Comparison of ENCODE assay signal across 22 cellular contexts in genomic region chr16:72836181-72836580, GRCh38.
DNase-seq lines count a peak whose midpoint lies in the region; ATAC-seq, FAIRE-seq and TF ChIP-seq lines count a peak whose summit lies in the region.
"Had no signal": no experiment of that assay in that cellular context is flagged by ENCODE, and none has a peak within 500 bp of the region (broad histone marks: within the 10 kb centered on the region; RNA-seq: fewer than 3 reads in every experiment).

No MANE protein-coding gene starts in this region.

- 59% methylated on average over 7 of the region's 7 CpGs for WGBS in body of pancreas, 2 donors
- WGBS in liver = 44% methylated on average over 7 of the region's 7 CpGs
- 53 to 57% methylated on average over 7 of the region's 7 CpGs for WGBS in pancreas, 2 donors

- DNase-seq in body of pancreas = peak in 3 of 4 donors; percentile 30 to 59 (median 50)
- no peak for DNase-seq in pancreas
- DNase-seq in ACHN = no peak
- DNase-seq in glomerular visceral epithelial cell (ENCODE audit: extremely low spot score) = no peak
- DNase-seq in C1 segment of cervical spinal cord (lab: John Stamatoyannopoulos, UW) = no peak
- DNase-seq: CD4-positive, CD25-positive, alpha-beta regulatory T cell; NCI-H1092 treated with DMSO at 0.1 percent for 48 hours; NCI-H1436; NCI-H187; NCI-H2081 treated with DMSO at 0.1 percent for 48 hours; NCI-H2171; NCI-H345; NCI-H748 treated with DMSO at 0.1 percent for 48 hours; NK-92 treated with Interleukin-12 subunit alpha and Interleukin-12 subunit beta, amount 100 ng/mL, for 24 hours; PC-3; T-cell had no signal

- peak overlapping the region; percentile 26 for H3K27ac ChIP-seq in C4-2B
- no peak overlapping the region for H3K27ac ChIP-seq in body of pancreas
- peak overlapping the region; percentile 27 to 47 for H3K27ac ChIP-seq in liver (ENCODE audit: low read depth in 1 of 2, low read length in 2 of 2)
- no peak overlapping the region for H3K27ac ChIP-seq in pancreas
- H3K27ac ChIP-seq: A549, HL-60 had no signal

- FAIRE-seq in pancreas (lab: Jason Lieb, UNC) = no peak
- FAIRE-seq: A549, D721Med had no signal

- H3K4me3 ChIP-seq in body of pancreas = no peak overlapping the region
- no peak overlapping the region for H3K4me3 ChIP-seq in liver (ENCODE audit: low read depth in 1 of 3, low read length in 3 of 3)
- H3K4me3 ChIP-seq in pancreas = no peak overlapping the region
- H3K4me3 ChIP-seq: A549, GM23338 had no signal

- intact Hi-C loops in body of pancreas (cut with DNase I) = loop anchor here (10.0 kb wide), 1 partner anchor 339 kb away; no protein-coding TSS in a partner anchor
- intact Hi-C loops in pancreas (cut with DNase I) = loop anchor here in 2 of 3 donors (10.0 kb wide), 2 partner anchors 209 to 359 kb away; partner anchors contain the start of gene ZFHX3 (in 1 of the 2)

- H3K4me1 ChIP-seq in body of pancreas (peaks cover 16% of the 10 kb centered on the region), liver (ENCODE audit: control insufficient read depth in 4 of 4, insufficient read depth in 4 of 4, low read length in 3 of 4) (peaks cover 4 to 18% (median 9%) of the 10 kb centered on the region in 4 donors), pancreas (peaks cover 0 to 5% (median 0%) of the 10 kb centered on the region in 3 donors)

- H3K36me3 ChIP-seq in body of pancreas (replicated peaks in 1 of 2; ENCODE audit: insufficient read depth in 1 of 2, low read depth in 2 of 2) = no peaks in the 10 kb centered on the region
- H3K36me3 ChIP-seq in liver (ENCODE audit: control insufficient read depth in 4 of 4, insufficient read depth in 3 of 4, low read depth in 1 of 4, low read length in 3 of 4) = no peaks in the 10 kb centered on the region
- H3K36me3 ChIP-seq in pancreas = no peaks in the 10 kb centered on the region

- peak; percentile 67 to 69 for TF ChIP-seq RAD21 in liver (IDR thresholded peaks at IDR 0.05)

- H3K9ac ChIP-seq in liver (ENCODE audit: low read depth in 1 of 2, low read length in 2 of 2) = no peak overlapping the region

- ATAC-seq in body of pancreas (no peak), pancreas (peak; percentile 29 to 44 (median 36))
- ATAC-seq: PC-3, T-cell had no signal

- in situ Hi-C loops in ACHN (cut with HindIII; ENCODE audit: low pct_ligation_motif_present, low pct_unique_long_range_greater_than_20kb, low sequenced_read_pairs) = no loop called here

- H3K9me3 ChIP-seq in body of pancreas (no peaks in the 10 kb centered on the region), liver (ENCODE audit: control insufficient read depth in 4 of 4, low read length in 3 of 4) (no peaks in the 10 kb centered on the region), pancreas (no peaks in the 10 kb centered on the region)
- H3K9me3 ChIP-seq: A549 had no signal

- TF ChIP-seq POLR2A in body of pancreas (IDR thresholded peaks at IDR 0.05) = no peak

- H3K27me3 ChIP-seq in body of pancreas (no peaks in the 10 kb centered on the region), liver (ENCODE audit: control insufficient read depth in 4 of 4, insufficient read depth in 4 of 4, low read length in 3 of 4) (no peaks in the 10 kb centered on the region), pancreas (no peaks in the 10 kb centered on the region)

- TF ChIP-seq CTCF in C4-2B (conservative IDR thresholded peaks at IDR 0.05) (no peak), body of pancreas (IDR thresholded peaks at IDR 0.05) (no peak), liver (IDR thresholded peaks at IDR 0.05; ENCODE audit: low read depth, low read length, missing input control) (no peak), pancreas (IDR thresholded peaks at IDR 0.05) (no peak)

TF ChIP-seq in liver, 16 proteins besides CTCF, POLR2A, EP300 and RAD21:
- TF ChIP-seq RXRA (IDR thresholded peaks at IDR 0.05) = peak; percentile 59 to 85
- peak; percentile 68 for TF ChIP-seq MAX (IDR thresholded peaks at IDR 0.05)
- TF ChIP-seq TAF1 (conservative IDR thresholded peaks at IDR 0.05) = no peak
- peak; percentile 57 for TF ChIP-seq REST (IDR thresholded peaks at IDR 0.05)
- TF ChIP-seq NR2F2 (IDR thresholded peaks at IDR 0.05) = no peak
- TF ChIP-seq ATF3 (IDR thresholded peaks at IDR 0.05) = no peak
- no peak for TF ChIP-seq FOXA1 (IDR thresholded peaks at IDR 0.05)
- no peak for TF ChIP-seq HNF4G (IDR thresholded peaks at IDR 0.05)
- peak in 1 of 2 donors; percentile 63 for TF ChIP-seq JUND (IDR thresholded peaks at IDR 0.05)
- peak; percentile 50 for TF ChIP-seq SP1 (IDR thresholded peaks at IDR 0.05)
- no peak for TF ChIP-seq GABPA (IDR thresholded peaks at IDR 0.05 in 1 of 2, conservative IDR thresholded peaks at IDR 0.05 in 1 of 2)
- peak; percentile 63 for TF ChIP-seq FOXA2 (IDR thresholded peaks at IDR 0.05)
- TF ChIP-seq EGR1 (IDR thresholded peaks at IDR 0.05; ENCODE audit: low read depth in 2 of 2) = no peak
- TF ChIP-seq ZBTB33 (IDR thresholded peaks at IDR 0.05) = peak; percentile 71
- TF ChIP-seq YY1 (IDR thresholded peaks at IDR 0.05) = peak; percentile 65
- TF ChIP-seq HNF4A (conservative IDR thresholded peaks at IDR 0.05) = peak; percentile 62 to 76

Comparison
In these comparisons a context has a peak if more than half of its experiments do, and no peak if none do; other contexts are left out.
1. H3K27ac ChIP-seq: peak in C4-2B (single experiment) and liver (2 of 2); none in body of pancreas (0 of 4) and pancreas (0 of 4).
2. DNase-seq: peak in body of pancreas (3 of 4); none in pancreas (0 of 6), ACHN (single experiment), glomerular visceral epithelial cell (single experiment) and C1 segment of cervical spinal cord (0 of 14).